ENCODE assay signal across 8 cellular contexts in genomic region chrX:53048169-53049126, GRCh38. TPM values are rescaled to one million over a fixed set of nuclear protein-coding genes. Genes with fewer than 3 reads are reported as not detected.
DNase-seq lines count a peak whose midpoint lies in the region; ATAC-seq, FAIRE-seq and TF ChIP-seq lines count a peak whose summit lies in the region.

TSS of gene GPR173 (plus strand) at chrX:53048789. CDS start at chrX:53076622, 27,833 bp downstream.

- no peaks in the 10 kb centered on the region for H4K20me1 ChIP-seq in endothelial cell of umbilical vein (replicated peaks; ENCODE audit: control insufficient read depth, extremely low read depth, insufficient read depth, low read length)

- DNase-seq in GM04504 (ENCODE audit: low read depth) (peak; percentile 35), NCI-H82 (lab: John Stamatoyannopoulos, UW) (peak; percentile 86), endothelial cell of umbilical vein (ENCODE audit: low read depth, low spot score) (peak; percentile 63), mesothelial cell of epicardium (ENCODE audit: low spot score in 2 of 2, unreplicated experiment in 2 of 2) (no peak), upper lobe of right lung (peak; percentile 69), mucosa of gallbladder (ENCODE audit: low spot score) (no peak)
- DNase-seq in stimulated activated naive CD4-positive, alpha-beta T cell (lab: John Stamatoyannopoulos, UW): no peak

- ATAC-seq in upper lobe of right lung: peak; percentile 73
- ATAC-seq in GM21619 (IDR thresholded peaks at IDR 0.05; ENCODE audit: unreplicated experiment): no peak

- H3K9me3 ChIP-seq in endothelial cell of umbilical vein (replicated peaks; ENCODE audit: control insufficient read depth, insufficient read depth, low read length) (no peaks in the 10 kb centered on the region), upper lobe of right lung (no peaks in the 10 kb centered on the region)

- peaks cover 10% of the 10 kb centered on the region for H3K9me3 Mint-ChIP-seq in mesothelial cell of epicardium

- H3K27ac ChIP-seq in endothelial cell of umbilical vein (ENCODE audit: insufficient read depth, low read depth, low read length) (peak within 1 kb of the TSS; percentile 65), upper lobe of right lung (no peak within 1 kb of the TSS)

- H2AFZ ChIP-seq in endothelial cell of umbilical vein (ENCODE audit: low read depth, low read length): peak within 1 kb of the TSS; percentile 89

- peak within 1 kb of the TSS; percentile 63 for H3K9ac ChIP-seq in endothelial cell of umbilical vein (replicated peaks; ENCODE audit: extremely low read depth, insufficient read depth, low read length)

- peak within 1 kb of the TSS; percentile 71 for H3K4me3 Mint-ChIP-seq in mesothelial cell of epicardium

- peak within 1 kb of the TSS; percentile 76 for H3K4me2 ChIP-seq in endothelial cell of umbilical vein (ENCODE audit: insufficient read depth, low read length)

- no peaks in the 10 kb centered on the region for H3K9me1 ChIP-seq in endothelial cell of umbilical vein (replicated peaks; ENCODE audit: control insufficient read depth, extremely low read depth, insufficient read depth, low read length)

- H3K4me1 Mint-ChIP-seq in mesothelial cell of epicardium: peaks cover 10% of the 10 kb centered on the region

- no peak for TF ChIP-seq POLR2A in endothelial cell of umbilical vein (IDR thresholded peaks at IDR 0.05; ENCODE audit: low read depth, low read length)

- H3K4me3 ChIP-seq in endothelial cell of umbilical vein (replicated peaks in 1 of 3; ENCODE audit: insufficient read depth in 1 of 3, low read depth in 1 of 3, low read length in 3 of 3) (peak within 1 kb of the TSS; percentile 70 to 79 (median 70)), upper lobe of right lung (peak within 1 kb of the TSS; percentile 34)

- peak; percentile 86 for FAIRE-seq in endothelial cell of umbilical vein (lab: Jason Lieb, UNC)

- no peaks in the 10 kb centered on the region for H3K27me3 ChIP-seq in endothelial cell of umbilical vein (ENCODE audit: control insufficient read depth in 2 of 2, insufficient read depth in 2 of 2, low read length in 2 of 2)
- no peaks in the 10 kb centered on the region for H3K27me3 ChIP-seq in upper lobe of right lung

- H3K27me3 Mint-ChIP-seq in mesothelial cell of epicardium (ENCODE audit: low read depth): no peaks in the 10 kb centered on the region

- H3K36me3 ChIP-seq in endothelial cell of umbilical vein (ENCODE audit: control insufficient read depth in 2 of 2, extremely low read depth in 1 of 2, insufficient read depth in 2 of 2, low read length in 2 of 2) (no peaks in the 10 kb centered on the region), upper lobe of right lung (no peaks in the 10 kb centered on the region)

- no peaks in the 10 kb centered on the region for H3K36me3 Mint-ChIP-seq in mesothelial cell of epicardium

- dilution Hi-C loops in endothelial cell of umbilical vein (cut with MboI; ENCODE audit: extremely low pct_ligation_motif_present, low sequenced_read_pairs): no loop called here

- POLR2A ChIA-PET in endothelial cell of umbilical vein (lab: Charles Lee): interaction anchor here (0.9 kb wide), 1 partner anchor 33 kb away, joined by 4 read pairs; the partner anchor contains the start of gene TSPYL2

- intact Hi-C loops in endothelial cell of umbilical vein (cut with micrococcal nuclease): loop anchor here (1.0 kb wide), 2 partner anchors 45 to 53 kb away; no protein-coding TSS in a partner anchor
- intact Hi-C loops in upper lobe of right lung (cut with DNase I): no loop called here

- H3K27ac Mint-ChIP-seq in mesothelial cell of epicardium: peak within 1 kb of the TSS; percentile 39

- BruUV-seq in endothelial cell of umbilical vein (replicated peaks; lab: Mats Ljungman, UMichigan): no TSS peak

- peaks cover 45% of the 10 kb centered on the region for H3K79me2 ChIP-seq in endothelial cell of umbilical vein (ENCODE audit: control insufficient read depth, insufficient read depth, low read length)

- CTCF ChIA-PET in endothelial cell of umbilical vein (lab: Charles Lee): no interaction called here

- H3K4me1 ChIP-seq in endothelial cell of umbilical vein (ENCODE audit: control insufficient read depth, extremely low read depth, insufficient read depth, low read length) (peaks cover 17% of the 10 kb centered on the region), upper lobe of right lung (no peaks in the 10 kb centered on the region)

- TF ChIP-seq CTCF in endothelial cell of umbilical vein (IDR thresholded peaks at IDR 0.05; ENCODE audit: extremely low read depth in 1 of 2, insufficient read depth in 1 of 2, low read depth in 1 of 2, low read length in 2 of 2) (no peak), mesothelial cell of epicardium (IDR thresholded peaks at IDR 0.05; ENCODE audit: unreplicated experiment) (no peak), upper lobe of right lung (IDR thresholded peaks at IDR 0.05) (no peak)

TF ChIP-seq in endothelial cell of umbilical vein, 7 proteins besides CTCF, POLR2A, EP300 and RAD21:
- TF ChIP-seq POLR2AphosphoS5 (IDR thresholded peaks at IDR 0.05; ENCODE audit: insufficient read depth, low read depth, low read length): no peak
- no peak for TF ChIP-seq MYC (IDR thresholded peaks at IDR 0.05; ENCODE audit: low read depth, low read length)

RNA-seq across cellular contexts. Expression of gene GPR173, which starts in this region (rescaled TPM):
- 8.3 and 11.3 TPM in 2 replicates for total RNA-seq in endothelial cell of umbilical vein
- 9.2 and 12.7 TPM in 2 replicates for polyA plus RNA-seq in endothelial cell of umbilical vein
- polyA plus RNA-seq in endothelial cell of umbilical vein (2011; cell fraction: cytosol; rRNA removed): 3.3 and 4.3 TPM in 2 replicates
- polyA plus RNA-seq in endothelial cell of umbilical vein (2011; cell fraction: nucleus; rRNA removed): 40.1 and 47.3 TPM in 2 replicates
- polyA plus RNA-seq in endothelial cell of umbilical vein (2012): 6.0 and 6.7 TPM in 2 replicates
- 8.8 and 10.2 TPM in 2 replicates for polyA minus RNA-seq in endothelial cell of umbilical vein
- polyA minus RNA-seq in endothelial cell of umbilical vein (2011; cell fraction: cytosol; rRNA and poly(A)+ RNA removed): 0.41 TPM
- 10.3 and 11.0 TPM in 2 replicates for polyA minus RNA-seq in endothelial cell of umbilical vein (2011; cell fraction: nucleus; rRNA and poly(A)+ RNA removed)
- total RNA-seq in mesothelial cell of epicardium: 27.2 to 29.0 TPM (median 28.5 TPM) in 3 replicates
- total RNA-seq in upper lobe of right lung: 1.3 TPM
- 1.4 TPM for total RNA-seq in mucosa of gallbladder

Comparison
In these comparisons a context has a peak if more than half of its experiments do, and no peak if none do; other contexts are left out.
1. DNase-seq: peak in GM04504 (single experiment), NCI-H82 (single experiment), endothelial cell of umbilical vein (single experiment) and upper lobe of right lung (single experiment); none in mesothelial cell of epicardium (0 of 2), mucosa of gallbladder (single experiment) and stimulated activated naive CD4-positive, alpha-beta T cell (0 of 6).